ENCODE assay signal across 28 cellular contexts in the genomic region with DNA sequence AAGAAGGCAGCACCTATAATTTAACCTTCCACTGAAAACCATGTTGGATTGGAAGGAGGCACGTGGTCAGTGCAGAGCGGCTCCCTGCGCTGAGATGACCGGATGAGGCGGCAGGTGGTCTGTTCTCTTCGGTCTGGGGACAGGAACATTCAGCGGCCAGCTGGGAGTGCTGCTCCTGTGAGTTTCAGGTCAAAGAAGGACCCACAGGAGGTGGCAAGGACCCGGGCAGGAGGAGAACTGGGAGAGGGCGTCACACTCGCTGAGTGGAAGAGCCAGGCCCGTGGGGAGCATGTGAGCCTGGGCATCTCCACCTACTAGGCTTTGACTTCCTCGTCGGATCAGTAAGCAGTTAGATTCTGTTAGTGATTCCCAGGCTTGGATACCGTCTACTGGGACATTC.
"Had no signal": no experiment of that assay in that cellular context is flagged by ENCODE, and none has a peak within 500 bp of the region (broad histone marks: within the 10 kb centered on the region; RNA-seq: fewer than 3 reads in every experiment).

No MANE protein-coding gene starts in this region.

- FAIRE-seq: bronchial epithelial cell had no signal

- H3K36me3 Mint-ChIP-seq: activated CD4-positive, alpha-beta memory T cell treated with anti-CD3 and anti-CD28 coated beads for 36 hours; activated naive CD4-positive, alpha-beta T cell treated with anti-CD3 and anti-CD28 coated beads, Interleukin-2, amount 10 ng/mL, durations not matched to agents 7 days and 5 days; activated naive CD8-positive, alpha-beta T cell; brain had no signal

- H3K4me3 ChIP-seq: SJCRH30, SK-N-MC had no signal

- ATAC-seq: activated CD4-positive, alpha-beta T cell treated with anti-CD3 and anti-CD28 coated beads for 36 hours; activated naive CD8-positive, alpha-beta T cell treated with anti-CD3 and anti-CD28 coated beads, Interleukin-2, amount 50 U/mL, for 24 hours; activated T-cell treated with anti-CD3 and anti-CD28 coated beads, Interleukin-2, amount 50 U/mL, for 72 hours; activated T-helper 17 cell treated with anti-CD3 and anti-CD28 coated beads, Interleukin-2, amount 50 U/mL, for 72 hours; Panc1 had no signal

- DNase-seq: activated CD4-positive, alpha-beta memory T cell treated with anti-CD3 and anti-CD28 coated beads for 36 hours; activated CD4-positive, alpha-beta T cell treated with anti-CD3 and anti-CD28 coated beads for 36 hours; activated CD4-positive, alpha-beta T cell treated with anti-CD3 and anti-CD28 coated beads, Interleukin-2, amount 50 U/mL, for 1 hour; activated CD8-positive, alpha-beta memory T cell treated with anti-CD3 and anti-CD28 coated beads, Interleukin-2, amount 50 U/mL, for 48 hours; activated gamma-delta T cell treated with Interleukin-2 at 50 U/mL for 16 hours; activated naive CD4-positive, alpha-beta T cell treated with anti-CD3 and anti-CD28 coated beads, Interleukin-2, amount 10 ng/mL, durations not matched to agents 7 days and 5 days; activated naive CD8-positive, alpha-beta T cell treated with anti-CD3 and anti-CD28 coated beads, Interleukin-2, amount 50 U/mL, for 24 hours; activated T-cell treated with anti-CD3 and anti-CD28 coated beads, Interleukin-2, amount 50 U/mL, for 72 hours; anterior cingulate cortex; caudate nucleus; NCI-H1092 treated with DMSO at 0.1 percent for 48 hours; NCI-H146; NCI-H187; NCI-H2029 treated with DMSO at 0.1 percent for 48 hours; NCI-H2171 treated with DMSO at 0.1 percent for 48 hours; NCI-H2227 treated with DMSO at 0.1 percent for 48 hours; NCI-H446; NCI-H510A treated with DMSO at 0.1 percent for 48 hours; SHP77; SJCRH30; T1000; WERI-Rb-1 had no signal

- H3K4me1 Mint-ChIP-seq: activated naive CD4-positive, alpha-beta T cell treated with anti-CD3 and anti-CD28 coated beads, Interleukin-2, amount 10 ng/mL, durations not matched to agents 7 days and 5 days; activated naive CD8-positive, alpha-beta T cell treated with anti-CD3 and anti-CD28 coated beads, Interleukin-2, amount 50 U/mL, for 24 hours; activated T-helper 17 cell treated with anti-CD3 and anti-CD28 coated beads, Interleukin-2, amount 50 U/mL, for 72 hours; brain had no signal

- H3K9me3 Mint-ChIP-seq: activated naive CD8-positive, alpha-beta T cell treated with anti-CD3 and anti-CD28 coated beads, Interleukin-2, amount 50 U/mL, for 24 hours; activated T-cell treated with anti-CD3 and anti-CD28 coated beads, Interleukin-2, amount 50 U/mL, for 72 hours; activated T-helper 17 cell treated with anti-CD3 and anti-CD28 coated beads, Interleukin-2, amount 50 U/mL, for 72 hours had no signal

- H3K27me3 Mint-ChIP-seq: activated CD4-positive, alpha-beta memory T cell treated with anti-CD3 and anti-CD28 coated beads for 36 hours had no signal

- H3K27ac Mint-ChIP-seq: activated CD4-positive, alpha-beta memory T cell treated with anti-CD3 and anti-CD28 coated beads for 36 hours; activated CD4-positive, alpha-beta T cell treated with anti-CD3 and anti-CD28 coated beads for 36 hours; activated naive CD4-positive, alpha-beta T cell treated with anti-CD3 and anti-CD28 coated beads, Interleukin-2, amount 10 ng/mL, durations not matched to agents 7 days and 5 days; activated naive CD8-positive, alpha-beta T cell; activated naive CD8-positive, alpha-beta T cell treated with anti-CD3 and anti-CD28 coated beads, Interleukin-2, amount 50 U/mL, for 24 hours; activated T-cell treated with anti-CD3 and anti-CD28 coated beads, Interleukin-2, amount 50 U/mL, for 72 hours; activated T-helper 17 cell treated with anti-CD3 and anti-CD28 coated beads, Interleukin-2, amount 50 U/mL, for 72 hours; brain had no signal

- H3K9me3 ChIP-seq: SJCRH30 had no signal

- H3K36me3 ChIP-seq: SJCRH30, WERI-Rb-1 had no signal

- H3K27ac ChIP-seq: SJCRH30, SK-N-MC, WERI-Rb-1 had no signal

- H3K4me1 ChIP-seq: SJCRH30 had no signal

- H3K4me3 Mint-ChIP-seq: activated CD4-positive, alpha-beta memory T cell treated with anti-CD3 and anti-CD28 coated beads for 36 hours; activated CD4-positive, alpha-beta T cell treated with anti-CD3 and anti-CD28 coated beads for 36 hours; activated naive CD4-positive, alpha-beta T cell treated with anti-CD3 and anti-CD28 coated beads, Interleukin-2, amount 10 ng/mL, durations not matched to agents 7 days and 5 days; activated naive CD8-positive, alpha-beta T cell; activated naive CD8-positive, alpha-beta T cell treated with anti-CD3 and anti-CD28 coated beads, Interleukin-2, amount 50 U/mL, for 24 hours; activated T-cell treated with anti-CD3 and anti-CD28 coated beads, Interleukin-2, amount 50 U/mL, for 72 hours; activated T-helper 17 cell treated with anti-CD3 and anti-CD28 coated beads, Interleukin-2, amount 50 U/mL, for 72 hours; brain had no signal
